In the genomic region with DNA sequence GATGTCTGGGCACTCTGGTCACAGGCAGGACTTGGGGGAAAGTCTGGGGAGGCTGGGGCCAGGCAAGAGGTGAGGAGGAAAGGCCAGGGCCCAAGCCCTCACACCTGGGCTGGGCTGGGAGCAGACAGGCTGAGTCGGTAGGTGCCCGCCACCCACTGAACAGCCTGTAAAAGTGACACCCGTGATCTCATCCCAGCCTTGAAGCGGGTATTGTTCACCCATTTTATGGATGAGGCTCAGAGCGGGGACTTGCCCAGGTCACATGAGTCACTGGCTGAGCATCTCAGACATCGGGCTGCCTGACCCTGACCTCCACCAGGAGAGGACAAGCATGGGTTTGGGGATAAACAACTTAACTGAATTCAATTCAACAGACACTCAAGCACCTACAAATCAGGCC, we compare ENCODE assay signal across 21 cellular contexts. TPM values are rescaled to one million over a fixed set of nuclear protein-coding genes. Genes with fewer than 3 reads are reported as not detected.
DNase-seq lines count a peak whose midpoint lies in the region; ATAC-seq and TF ChIP-seq lines count a peak whose summit lies in the region.
"Had no signal": no experiment of that assay in that cellular context is flagged by ENCODE, and none has a peak within 500 bp of the region (broad histone marks: within the 10 kb centered on the region; RNA-seq: fewer than 3 reads in every experiment).

No MANE protein-coding gene starts in this region.

- H3K27ac ChIP-seq in HCT116 (ENCODE audit: low read depth, low read length) (no peak overlapping the region), adrenal gland (peak overlapping the region in 3 of 5 donors; percentile 32 to 58 (median 47)), suprapubic skin (no peak overlapping the region)
- H3K27ac ChIP-seq: GM23248, HL-60, ovary, Peyer's patch had no signal

- peak overlapping the region; percentile 25 for H3K4me2 ChIP-seq in HCT116 (ENCODE audit: low read length)

- H3K27ac Mint-ChIP-seq in stimulated activated naive B cell treated with anti-CD40 and anti-IgM and Interleukin-4, amounts not matched to agents 10 μg/mL and 1 μg/mL and 100 μg/mL, for 72 hours = peak overlapping the region; percentile 56
- H3K27ac Mint-ChIP-seq: activated naive CD8-positive, alpha-beta T cell; T-cell had no signal

- TF ChIP-seq POLR2A in HCT116 (IDR thresholded peaks at IDR 0.05; ENCODE audit: borderline replicate concordance, extremely low read depth, insufficient read depth, insufficient read length) (no peak), adrenal gland (IDR thresholded peaks at IDR 0.05) (no peak), suprapubic skin (IDR thresholded peaks at IDR 0.05) (no peak)

- H3K9me3 Mint-ChIP-seq in stimulated activated naive B cell treated with anti-CD40 and anti-IgM and Interleukin-4, amounts not matched to agents 10 μg/mL and 1 μg/mL and 100 μg/mL, for 72 hours = no peaks in the 10 kb centered on the region
- H3K9me3 Mint-ChIP-seq: T-cell had no signal

- H3K4me3 ChIP-seq in HCT116 (replicated peaks in 1 of 2; ENCODE audit: low read depth in 1 of 2, low read length in 2 of 2) = no peak overlapping the region
- H3K4me3 ChIP-seq in adrenal gland = no peak overlapping the region
- H3K4me3 ChIP-seq in suprapubic skin = no peak overlapping the region
- H3K4me3 ChIP-seq: GM23248, mucosa of descending colon, ovary, Peyer's patch had no signal

- H3K4me1 ChIP-seq in HCT116 (ENCODE audit: control insufficient read depth in 1 of 2, insufficient read depth in 2 of 2, low read length in 2 of 2) = peaks cover 0 to 19% of the 10 kb centered on the region in 2 experiments; a peak in 2 of 4 replicates
- peaks cover 6 to 16% of the 10 kb centered on the region in 2 donors for H3K4me1 ChIP-seq in adrenal gland (replicated peaks in 1 of 2)
- peaks cover 13% of the 10 kb centered on the region for H3K4me1 ChIP-seq in suprapubic skin
- H3K4me1 ChIP-seq: Peyer's patch had no signal

- no peak for TF ChIP-seq EP300 in suprapubic skin (IDR thresholded peaks at IDR 0.05)

- 45 to 84% (median 62%) methylated on average over 4 to 6 of the region's 6 CpGs for WGBS in adrenal gland, 4 donors
- 90% methylated on average over 5 of the region's 6 CpGs for whole genome bisulfite sequencing in suprapubic skin

- TF ChIP-seq RAD21 in HCT116 (IDR thresholded peaks at IDR 0.05; ENCODE audit: low read depth) = no peak

- peak overlapping the region; percentile 14; the same call in 1 of the 2 replicates for H3K9ac ChIP-seq in HCT116 (ENCODE audit: low read length)
- H3K9ac ChIP-seq: GM23248 had no signal

- CTCF ChIA-PET in HCT116 (lab: Charles Lee) = no interaction called here

- RAD21 ChIA-PET in HCT116 (lab: Charles Lee; ENCODE audit: low non-redundant PET in 1 of 2, low total read pairs in 2 of 2, uncharacterized antibody in 2 of 2, unreplicated experiment in 2 of 2) = no interaction called here

- H3K4me1 Mint-ChIP-seq in stimulated activated naive B cell treated with anti-CD40 and anti-IgM and Interleukin-4, amounts not matched to agents 10 μg/mL and 1 μg/mL and 100 μg/mL, for 72 hours = peaks cover 18 to 21% of the 10 kb centered on the region in 2 donors
- H3K4me1 Mint-ChIP-seq: T-cell had no signal

- DNase-seq in HCT116 (ENCODE audit: low read depth, low spot score) (no peak), adrenal gland (peak; percentile 58 to 84 (median 82)), kidney glomerular epithelial cell (lab: John Stamatoyannopoulos, UW) (peak; percentile 26), NCI-H2107 (lab: John Stamatoyannopoulos, UW) (no peak), dedifferentiated amniotic fluid mesenchymal stem cell (ENCODE audit: extremely low spot score) (no peak), suprapubic skin (ENCODE audit: low spot score in 2 of 2) (no peak)
- DNase-seq in stimulated activated naive B cell treated with anti-CD40 and anti-IgM and Interleukin-4, amounts not matched to agents 10 μg/mL and 1 μg/mL and 100 μg/mL, for 72 hours = no peak
- DNase-seq: activated CD4-positive, alpha-beta T cell treated with anti-CD3 and anti-CD28 coated beads, Interleukin-2, amount 50 U/mL, for 4 hours; DMS 273 treated with DMSO at 0.1 percent for 48 hours; GM23248; hippocampal formation; KBM-7; mucosa of descending colon; NCI-H1048; NCI-H774; ovary; Peyer's patch; T-cell had no signal

- POLR2A ChIA-PET in HCT116 (lab: Charles Lee) = no interaction called here

- peaks cover 2 to 9% of the 10 kb centered on the region in 2 donors for H3K36me3 Mint-ChIP-seq in stimulated activated naive B cell treated with anti-CD40 and anti-IgM and Interleukin-4, amounts not matched to agents 10 μg/mL and 1 μg/mL and 100 μg/mL, for 72 hours
- H3K36me3 Mint-ChIP-seq: activated naive CD8-positive, alpha-beta T cell; T-cell had no signal

- intact Hi-C loops in HCT116 (cut with micrococcal nuclease) = no loop called here
- intact Hi-C loops in adrenal gland (cut with DNase I) = no loop called here

- no peaks in the 10 kb centered on the region for H3K79me2 ChIP-seq in HCT116 (ENCODE audit: insufficient read depth, low read length)

- H3K27me3 Mint-ChIP-seq in stimulated activated naive B cell treated with anti-CD40 and anti-IgM and Interleukin-4, amounts not matched to agents 10 μg/mL and 1 μg/mL and 100 μg/mL, for 72 hours = no peaks in the 10 kb centered on the region
- H3K27me3 Mint-ChIP-seq: activated naive CD8-positive, alpha-beta T cell had no signal

- no peak overlapping the region for H2AFZ ChIP-seq in HCT116 (ENCODE audit: low read depth, low read length, poor library complexity, severe bottlenecking)
- H2AFZ ChIP-seq: GM23248 had no signal

- no TSS peak for BruUV-seq in HCT116 (replicated peaks; lab: Mats Ljungman, UMichigan)

- no peak overlapping the region for H3K4me3 Mint-ChIP-seq in stimulated activated naive B cell treated with anti-CD40 and anti-IgM and Interleukin-4, amounts not matched to agents 10 μg/mL and 1 μg/mL and 100 μg/mL, for 72 hours
- H3K4me3 Mint-ChIP-seq: activated naive CD8-positive, alpha-beta T cell; T-cell had no signal

- H3K9me2 ChIP-seq in HCT116 (ENCODE audit: insufficient read depth) = no peaks in the 10 kb centered on the region

- ATAC-seq in HCT116 (peak; percentile 22; the same call in 1 of the 2 replicates), SK-N-SH treated with all-trans-retinoic acid at 6 μM for 48 hours (no peak)
- no peak for ATAC-seq in stimulated activated naive B cell treated with anti-CD40 and anti-IgM and Interleukin-4, amounts not matched to agents 10 μg/mL and 1 μg/mL and 100 μg/mL, for 72 hours (replicated peaks)
- ATAC-seq: mucosa of descending colon had no signal

- no peaks in the 10 kb centered on the region for H4K20me1 ChIP-seq in HCT116 (ENCODE audit: insufficient read depth)

- H3K27me3 ChIP-seq in HCT116 (ENCODE audit: insufficient read depth, low read length) (no peaks in the 10 kb centered on the region), adrenal gland (no peaks in the 10 kb centered on the region), suprapubic skin (no peaks in the 10 kb centered on the region)
- H3K27me3 ChIP-seq: ovary, Peyer's patch had no signal

- H3K36me3 ChIP-seq in HCT116 (ENCODE audit: control insufficient read depth in 1 of 2, insufficient read depth in 2 of 2, low read length in 2 of 2) (no peaks in the 10 kb centered on the region), adrenal gland (replicated peaks in 1 of 2) (no peaks in the 10 kb centered on the region), suprapubic skin (no peaks in the 10 kb centered on the region)
- H3K36me3 ChIP-seq: ovary, Peyer's patch had no signal

- TF ChIP-seq CTCF in HCT116 (IDR thresholded peaks at IDR 0.05 in 2 of 3, conservative IDR thresholded peaks at IDR 0.05 in 1 of 3; ENCODE audit: borderline replicate concordance in 1 of 3, insufficient read depth in 1 of 3, low read depth in 2 of 3, low read length in 2 of 3) (no peak), adrenal gland (IDR thresholded peaks at IDR 0.05) (no peak), suprapubic skin (IDR thresholded peaks at IDR 0.05) (no peak)

- H3K9me3 ChIP-seq in HCT116 (ENCODE audit: control insufficient read depth in 1 of 2, insufficient read depth in 1 of 2, low read depth in 1 of 2, low read length in 2 of 2) (no peaks in the 10 kb centered on the region), adrenal gland (replicated peaks in 1 of 3) (no peaks in the 10 kb centered on the region), suprapubic skin (no peaks in the 10 kb centered on the region)
- H3K9me3 ChIP-seq: mucosa of descending colon, ovary, Peyer's patch had no signal

TF ChIP-seq in HCT116, 20 proteins besides CTCF, POLR2A, EP300 and RAD21 (continues in another document):
- TF ChIP-seq SRF (IDR thresholded peaks at IDR 0.05; ENCODE audit: low read depth) (no peak), SIN3A (IDR thresholded peaks at IDR 0.05; ENCODE audit: low read depth) (no peak), SP1 (IDR thresholded peaks at IDR 0.05; ENCODE audit: low read depth) (no peak), TCF7L2 (IDR thresholded peaks at IDR 0.05; ENCODE audit: borderline replicate concordance, extremely low read depth, insufficient read depth, insufficient read length) (no peak)

TF ChIP-seq in SK-N-SH treated with all-trans-retinoic acid at 6 μM for 48 hours, 23 proteins besides CTCF, POLR2A, EP300 and RAD21 (continues in another document):
- TF ChIP-seq TOX (CRISPR knock-in tag; IDR thresholded peaks at IDR 0.05; ENCODE audit: borderline replicate concordance) (no peak), ZNF70 (CRISPR knock-in tag; IDR thresholded peaks at IDR 0.05) (no peak), ZNF565 (CRISPR knock-in tag; conservative IDR thresholded peaks at IDR 0.05; ENCODE audit: low read depth) (no peak), RARB (CRISPR knock-in tag; IDR thresholded peaks at IDR 0.05) (no peak)

RNA-seq across cellular contexts. Expression of gene CTSH, which starts 52.0 kb away (rescaled TPM):
- total RNA-seq in HCT116 (2021; ENCODE audit: unreplicated experiment) (37.5 TPM), adrenal gland (100 to 1,000 TPM in 7 of 8 donors, 10 to 100 TPM in 1; 74.6 to 303 (median 155) TPM), suprapubic skin (100 to 1,000 TPM in 3 of 4 donors, 10 to 100 TPM in 1; 98.4 to 308 (median 219) TPM)
- 31.2 and 50.0 TPM in 2 replicates for polyA plus RNA-seq in HCT116 (2012)
- 100 to 1,000 TPM in 1 of 3 donors, 10 to 100 TPM in 2; 71.2 to 156 (median 89.7) TPM for polyA plus RNA-seq in adrenal gland

Comparison
In these comparisons a context has a peak if more than half of its experiments do, and no peak if none do; other contexts are left out.
1. DNase-seq: peak in adrenal gland (7 of 7) and kidney glomerular epithelial cell (single experiment); none in HCT116 (single experiment), stimulated activated naive B cell treated with anti-CD40 and anti-IgM and Interleukin-4, amounts not matched to agents 10 μg/mL and 1 μg/mL and 100 μg/mL, for 72 hours (single experiment), NCI-H2107 (single experiment), dedifferentiated amniotic fluid mesenchymal stem cell (single experiment) and suprapubic skin (0 of 2).
2. H3K27ac ChIP-seq: peak in adrenal gland (3 of 5); none in HCT116 (single experiment) and suprapubic skin (single experiment).